Comparison of ENCODE assay signal across 17 cellular contexts in genomic region chr4:1691737-1692373, GRCh38. TPM values are rescaled to one million over a fixed set of nuclear protein-coding genes. Genes with fewer than 3 reads are reported as not detected.
DNase-seq lines count a peak whose midpoint lies in the region; ATAC-seq and TF ChIP-seq lines count a peak whose summit lies in the region.
"Had no signal": no experiment of that assay in that cellular context is flagged by ENCODE, and none has a peak within 500 bp of the region (broad histone marks: within the 10 kb centered on the region; RNA-seq: fewer than 3 reads in every experiment).

No MANE protein-coding gene starts in this region.

- peaks cover 2% of the 10 kb centered on the region; the same call in 1 of the 2 replicates for H3K79me2 ChIP-seq in Karpas-422 (ENCODE audit: low read length)

- H3K9me3 ChIP-seq in lower lobe of right lung (no peaks in the 10 kb centered on the region), Karpas-422 (ENCODE audit: low read length) (no peaks in the 10 kb centered on the region)
- H3K9me3 ChIP-seq: A549, HAP-1 had no signal

- H3K9me2 ChIP-seq in Karpas-422 (replicated peaks; ENCODE audit: insufficient read depth, low read length), result no peaks in the 10 kb centered on the region

- H2AFZ ChIP-seq in Karpas-422 (ENCODE audit: low read length), result no peak overlapping the region

- H3K4me2 ChIP-seq in Karpas-422 (ENCODE audit: low read depth, low read length, poor library complexity, severe bottlenecking), result no peak overlapping the region
- H3K4me2 ChIP-seq: A549, KMS-11 had no signal

- H3K36me3 ChIP-seq in lower lobe of right lung (peaks cover 66% of the 10 kb centered on the region), Karpas-422 (ENCODE audit: insufficient read depth, low read length) (peaks cover 47% of the 10 kb centered on the region)

- 0 out of 2 replicates have a peak overlapping the region, but pooled peaks have one; percentile 2 for H3K27ac ChIP-seq in RWPE1
- no peak overlapping the region for H3K27ac ChIP-seq in lower lobe of right lung
- H3K27ac ChIP-seq in Karpas-422 (ENCODE audit: low read length), result no peak overlapping the region
- H3K27ac ChIP-seq: A549, KMS-11 had no signal

- DNase-seq in RWPE1 (ENCODE audit: low spot score) (no peak), lower lobe of right lung (peak; percentile 28), Karpas-422 (no peak), Kasumi-1 (lab: John Stamatoyannopoulos, UW) (no peak)
- DNase-seq: CD4-positive, alpha-beta memory T cell; DMS153; GDM1; NCI-H1417 treated with DMSO at 0.1 percent for 48 hours; NCI-H187 treated with DMSO at 0.1 percent for 48 hours; NCI-H2227 treated with DMSO at 0.1 percent for 48 hours; NCI-H510A treated with DMSO at 0.1 percent for 48 hours; NCI-H774; SHP77 treated with DMSO at 0.1 percent for 48 hours had no signal

- POLR2A ChIA-PET in RWPE1 (lab: Yijun Ruan, JAX; ENCODE audit: low non-redundant PET), result no interaction called here

- intact Hi-C loops in lower lobe of right lung (cut with DNase I), result loop anchor here (5.0 kb wide), 1 partner anchor 35 kb away; no protein-coding TSS in a partner anchor

- H3K4me1 ChIP-seq in lower lobe of right lung, result peaks cover 6% of the 10 kb centered on the region
- no peaks in the 10 kb centered on the region for H3K4me1 ChIP-seq in Karpas-422 (ENCODE audit: low read length)
- H3K4me1 ChIP-seq: A549, HAP-1 had no signal

- peaks cover 13% of the 10 kb centered on the region; the same call in 1 of the 2 replicates for H4K20me1 ChIP-seq in Karpas-422 (ENCODE audit: insufficient read depth, low read depth, low read length)

- TF ChIP-seq CTCF in RWPE1 (conservative IDR thresholded peaks at IDR 0.05; ENCODE audit: low read depth) (no peak), lower lobe of right lung (IDR thresholded peaks at IDR 0.05) (no peak)

- H3K27me3 ChIP-seq in lower lobe of right lung (ENCODE audit: low read depth) (no peaks in the 10 kb centered on the region), Karpas-422 (ENCODE audit: low read length) (no peaks in the 10 kb centered on the region)

- no peak overlapping the region for H3K9ac ChIP-seq in Karpas-422 (ENCODE audit: low read length)
- H3K9ac ChIP-seq: KMS-11 had no signal

- H3K4me3 ChIP-seq in lower lobe of right lung, result no peak overlapping the region
- H3K4me3 ChIP-seq in Karpas-422 (ENCODE audit: low read length), result no peak overlapping the region
- H3K4me3 ChIP-seq: A549, HAP-1 had no signal

- CTCF ChIA-PET in RWPE1 (lab: Yijun Ruan, JAX), result no interaction called here

- ATAC-seq in lower lobe of right lung, result no peak
- ATAC-seq: A549, SK-N-SH treated with all-trans-retinoic acid at 6 μM for 48 hours had no signal

RNA-seq across cellular contexts. Expression of gene FAM53A, which starts 7.7 kb away (rescaled TPM):
- total RNA-seq in lower lobe of right lung, result 1.7 TPM
- total RNA-seq in Karpas-422 (2014; rRNA removed; shearing (Covaris generic); ENCODE audit: low replicate concordance), result 1.5 and 3.6 TPM in 2 replicates

RNA-seq across cellular contexts. Expression of gene SLBP, which starts 20.3 kb away (rescaled TPM):
- total RNA-seq in lower lobe of right lung, result 31.6 TPM
- 82.1 and 92.4 TPM in 2 replicates for total RNA-seq in Karpas-422 (2014; rRNA removed; shearing (Covaris generic); ENCODE audit: low replicate concordance)

RNA-seq across cellular contexts. Expression of gene TMEM129, which starts 29.3 kb away (rescaled TPM):
- 30.9 TPM for total RNA-seq in lower lobe of right lung
- 21.8 and 39.4 TPM in 2 replicates for total RNA-seq in Karpas-422 (2014; rRNA removed; shearing (Covaris generic); ENCODE audit: low replicate concordance)

RNA-seq across cellular contexts. Expression of gene TACC3, which starts 29.5 kb away (rescaled TPM):
- total RNA-seq in lower lobe of right lung, result 19.3 TPM
- total RNA-seq in Karpas-422 (2014; rRNA removed; shearing (Covaris generic); ENCODE audit: low replicate concordance), result 22.0 and 37.6 TPM in 2 replicates
